ENCODE assay signal across 10 cellular contexts in the genomic region with DNA sequence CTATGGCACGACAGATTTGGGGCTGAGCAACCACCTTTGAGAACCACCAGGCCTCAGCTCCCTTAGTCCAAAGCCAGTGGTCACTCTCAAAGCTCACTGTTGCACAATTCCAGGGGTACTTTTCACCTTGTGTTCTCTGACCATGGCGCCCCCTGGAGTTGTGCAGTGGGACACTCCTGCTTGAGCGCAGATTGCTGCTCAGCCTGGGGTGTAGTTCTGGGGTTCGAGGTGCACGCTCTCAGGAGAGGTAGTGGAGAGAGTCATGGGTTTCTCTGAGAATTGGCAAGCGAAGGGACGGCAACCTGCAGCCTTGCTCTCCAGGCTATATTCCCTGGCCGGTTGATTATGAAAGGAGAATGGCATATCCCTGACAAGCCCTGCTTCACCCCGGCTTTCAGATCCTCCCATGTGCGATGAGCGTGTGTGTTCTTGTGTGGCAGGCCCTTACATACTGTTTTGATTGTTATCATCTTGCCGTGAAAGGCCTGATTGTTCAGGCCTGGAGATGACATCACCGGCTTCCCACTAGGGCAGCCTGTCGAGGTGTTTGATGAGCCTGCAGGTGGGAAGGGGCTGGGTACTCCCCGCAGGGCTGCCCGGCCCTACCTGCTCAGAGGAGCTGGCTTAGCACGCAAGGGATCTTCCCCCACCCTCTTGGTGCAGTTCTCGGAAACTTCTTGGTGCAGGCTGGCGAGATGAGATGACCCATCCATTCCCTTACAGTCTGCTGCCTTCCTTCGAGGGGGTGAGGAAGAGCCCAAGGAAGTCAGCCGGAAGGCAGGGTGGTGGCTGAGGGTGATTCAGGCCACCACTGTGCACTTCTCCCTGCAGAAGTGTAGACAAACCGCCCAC.
DNase-seq lines count a peak whose midpoint lies in the region; ATAC-seq and TF ChIP-seq lines count a peak whose summit lies in the region.
"Had no signal": no experiment of that assay in that cellular context is flagged by ENCODE, and none has a peak within 500 bp of the region (broad histone marks: within the 10 kb centered on the region; RNA-seq: fewer than 3 reads in every experiment).

No MANE protein-coding gene starts in this region.

- ATAC-seq in T-helper 17 cell: no peak
- no peak for ATAC-seq in HG02588 (IDR thresholded peaks at IDR 0.05; ENCODE audit: unreplicated experiment)

- no peaks in the 10 kb centered on the region for H3K27me3 Mint-ChIP-seq in T-helper 17 cell
- H3K27me3 Mint-ChIP-seq: IgD-negative memory B cell had no signal

- no peak overlapping the region for H3K4me3 ChIP-seq in WI38 (ENCODE audit: low read depth, low read length)

- H3K9me3 ChIP-seq in T-helper 17 cell (ENCODE audit: control insufficient read depth, low read length, poor library complexity, severe bottlenecking): peaks cover 3% of the 10 kb centered on the region

- no peak overlapping the region for H3K4me3 Mint-ChIP-seq in T-helper 17 cell
- H3K4me3 Mint-ChIP-seq: IgD-negative memory B cell had no signal

- H3K4me1 Mint-ChIP-seq in T-helper 17 cell: peaks cover 5% of the 10 kb centered on the region
- H3K4me1 Mint-ChIP-seq: IgD-negative memory B cell had no signal

- TF ChIP-seq CTCF in WI38 (IDR thresholded peaks at IDR 0.05; ENCODE audit: low read depth, low read length): peak; percentile 6; the same call in 1 of the 2 replicates

- DNase-seq in COLO668 (lab: John Stamatoyannopoulos, UW; ENCODE audit: unreplicated experiment) (peak; percentile 76), HuH-7.5 (ENCODE audit: low spot score) (peak; percentile 43), medulla oblongata (ENCODE audit: extremely low spot score) (peak; percentile 60), mesenteric fat pad (ENCODE audit: low spot score) (no peak), T-helper 17 cell (no peak)
- DNase-seq in activated CD8-positive, alpha-beta memory T cell treated with anti-CD3 and anti-CD28 coated beads, Interleukin-2, amount 50 U/mL, for 48 hours: no peak
- DNase-seq: activated effector memory CD4-positive, alpha-beta T cell treated with anti-CD3 and anti-CD28 coated beads, Interleukin-2, amount 50 U/mL, for 16 hours had no signal

- no peaks in the 10 kb centered on the region for H3K36me3 Mint-ChIP-seq in T-helper 17 cell (ENCODE audit: low read depth)

- no peak overlapping the region for H3K27ac Mint-ChIP-seq in T-helper 17 cell

Comparison
In these comparisons a context has a peak if more than half of its experiments do, and no peak if none do; other contexts are left out.
1. DNase-seq: peak in COLO668 (single experiment), HuH-7.5 (single experiment) and medulla oblongata (single experiment); none in mesenteric fat pad (single experiment), T-helper 17 cell (0 of 3) and activated CD8-positive, alpha-beta memory T cell treated with anti-CD3 and anti-CD28 coated beads, Interleukin-2, amount 50 U/mL, for 48 hours (single experiment).